Comparison of ENCODE assay signal across 24 cellular contexts in genomic region chr4:140672366-140672765, GRCh38.
DNase-seq lines count a peak whose midpoint lies in the region; ATAC-seq and TF ChIP-seq lines count a peak whose summit lies in the region.
"Had no signal": no experiment of that assay in that cellular context is flagged by ENCODE, and none has a peak within 500 bp of the region (broad histone marks: within the 10 kb centered on the region; RNA-seq: fewer than 3 reads in every experiment).

No MANE protein-coding gene starts in this region.

- ATAC-seq in HG03095 (IDR thresholded peaks at IDR 0.05; ENCODE audit: unreplicated experiment): no peak
- ATAC-seq in T-helper 17 cell: no peak
- ATAC-seq: A549 had no signal

- no peaks in the 10 kb centered on the region for H3K9me3 Mint-ChIP-seq in mesothelial cell of epicardium
- H3K9me3 Mint-ChIP-seq: CD4-positive, alpha-beta T cell; HFFc6 had no signal

- H3K4me1 Mint-ChIP-seq in mesothelial cell of epicardium: peaks cover 37% of the 10 kb centered on the region
- H3K4me1 Mint-ChIP-seq in T-helper 17 cell: peaks cover under 1% of the 10 kb centered on the region

- no peak overlapping the region for H3K4me3 Mint-ChIP-seq in mesothelial cell of epicardium
- H3K4me3 Mint-ChIP-seq in T-helper 17 cell: no peak overlapping the region
- H3K4me3 Mint-ChIP-seq: CD14-positive monocyte; CD4-positive, alpha-beta T cell; CD8-positive, alpha-beta memory T cell; HFFc6 had no signal

- H3K27ac Mint-ChIP-seq in mesothelial cell of epicardium: peak overlapping the region; percentile 93
- H3K27ac Mint-ChIP-seq in T-helper 17 cell: no peak overlapping the region
- H3K27ac Mint-ChIP-seq: CD14-positive monocyte; CD4-positive, alpha-beta T cell; CD8-positive, alpha-beta memory T cell; HFFc6 had no signal

- peaks cover 43% of the 10 kb centered on the region for H3K36me3 Mint-ChIP-seq in mesothelial cell of epicardium
- H3K36me3 Mint-ChIP-seq in T-helper 17 cell (ENCODE audit: low read depth): no peaks in the 10 kb centered on the region
- H3K36me3 Mint-ChIP-seq: CD8-positive, alpha-beta memory T cell had no signal

- in situ Hi-C loops in SK-MEL-5 (cut with HindIII; ENCODE audit: low pct_unique_long_range_greater_than_20kb, low sequenced_read_pairs): no loop called here

- no peaks in the 10 kb centered on the region for H3K9me3 ChIP-seq in T-helper 17 cell (ENCODE audit: control insufficient read depth, low read length, poor library complexity, severe bottlenecking)
- H3K9me3 ChIP-seq: A549; BE2C; BLaER1 treated with 17β-estradiol and CSF1 and Interleukin-3, amounts not matched to agents 10 nM and 100 nM; HAP-1 had no signal

- H3K27me3 Mint-ChIP-seq in mesothelial cell of epicardium (ENCODE audit: low read depth) (no peaks in the 10 kb centered on the region), T-helper 17 cell (peaks cover 29% of the 10 kb centered on the region)
- H3K27me3 Mint-ChIP-seq: CD4-positive, alpha-beta T cell had no signal

- TF ChIP-seq CTCF in mesothelial cell of epicardium (IDR thresholded peaks at IDR 0.05; ENCODE audit: unreplicated experiment): no peak

- DNase-seq in SK-MEL-5 (ENCODE audit: low read depth, low spot score) (peak; percentile 70), foreskin melanocyte (peak; percentile 34), mesothelial cell of epicardium (ENCODE audit: low spot score in 2 of 2, unreplicated experiment in 2 of 2) (no peak), T-helper 17 cell (no peak), activated gamma-delta T cell treated with Interleukin-2 at 50 U/mL for 16 hours (no peak)
- DNase-seq in stimulated activated CD4-positive, alpha-beta T cell treated with anti-CD3 and anti-CD28 coated beads, Interleukin-4, amount 100 ng/mL, for 4 hours: no peak
- DNase-seq: 8988T; ACHN; AML-193; BE2C; Calu3; CD4-positive, alpha-beta T cell; CD8-positive, alpha-beta memory T cell; COR-L47; DMS53; DMS79 treated with DMSO at 0.1 percent for 48 hours; GF-D8; GOT3; HFFc6 had no signal

Comparison
In these comparisons a context has a peak if more than half of its experiments do, and no peak if none do; other contexts are left out.
1. DNase-seq: peak in SK-MEL-5 (single experiment) and foreskin melanocyte (single experiment); none in mesothelial cell of epicardium (0 of 2), stimulated activated CD4-positive, alpha-beta T cell treated with anti-CD3 and anti-CD28 coated beads, Interleukin-4, amount 100 ng/mL, for 4 hours (0 of 2), T-helper 17 cell (0 of 3) and activated gamma-delta T cell treated with Interleukin-2 at 50 U/mL for 16 hours (single experiment).